Comparison of ENCODE assay signal across 25 cellular contexts in genomic region chr10:51186358-51186757, GRCh38.
"Had no signal": no experiment of that assay in that cellular context is flagged by ENCODE, and none has a peak within 500 bp of the region (broad histone marks: within the 10 kb centered on the region; RNA-seq: fewer than 3 reads in every experiment).

No MANE protein-coding gene starts in this region.

- H3K9ac ChIP-seq: neural progenitor cell had no signal

- H3K27ac ChIP-seq: dorsolateral prefrontal cortex, esophagus muscularis mucosa, heart right ventricle, lower lobe of right lung, neural progenitor cell, sigmoid colon, thyroid gland, upper lobe of right lung had no signal

- H3K4me2 ChIP-seq: neural progenitor cell, smooth muscle cell had no signal

- H3K4me1 ChIP-seq: lower lobe of right lung, neural progenitor cell, thyroid gland, upper lobe of right lung had no signal

- DNase-seq: activated B cell treated with CpG ODN at 0.5 μM for 24 hours; activated CD4-positive, alpha-beta memory T cell treated with anti-CD3 and anti-CD28 coated beads for 36 hours; activated CD4-positive, alpha-beta T cell treated with anti-CD3 and anti-CD28 coated beads for 4 hours; activated gamma-delta T cell; activated naive CD4-positive, alpha-beta T cell treated with anti-CD3 and anti-CD28 coated beads, Interleukin-2, amount 50 U/mL, for 16 hours; activated naive CD8-positive, alpha-beta T cell treated with anti-CD3 and anti-CD28 coated beads, Interleukin-2, amount 50 U/mL, for 24 hours; anterior cingulate cortex; dorsolateral prefrontal cortex; foreskin fibroblast; heart right ventricle; lower lobe of right lung; mesendoderm; mucosa of descending colon; naive thymus-derived CD4-positive, alpha-beta T cell; posterior cingulate gyrus; sigmoid colon; stimulated activated CD4-positive, alpha-beta T cell treated with anti-CD3 and anti-CD28 coated beads, Interleukin-4, amount 100 ng/mL, for 1 hour; stimulated activated naive CD4-positive, alpha-beta T cell treated with Interleukin-2 at 50 U/mL for 16 hours; T1000; thyroid gland; upper lobe of right lung had no signal

- H3K36me3 ChIP-seq: esophagus muscularis mucosa, heart right ventricle, lower lobe of right lung, neural progenitor cell, sigmoid colon, thyroid gland, upper lobe of right lung had no signal

- H2AFZ ChIP-seq: neural progenitor cell had no signal

- ATAC-seq: activated naive CD8-positive, alpha-beta T cell treated with anti-CD3 and anti-CD28 coated beads, Interleukin-2, amount 50 U/mL, for 24 hours; heart right ventricle; left lobe of liver; lower lobe of right lung; mucosa of descending colon; naive thymus-derived CD4-positive, alpha-beta T cell; upper lobe of right lung had no signal

- H3K27me3 ChIP-seq: dorsolateral prefrontal cortex, esophagus muscularis mucosa, heart right ventricle, neural progenitor cell, sigmoid colon, thyroid gland, upper lobe of right lung had no signal

- H3K4me3 ChIP-seq: dorsolateral prefrontal cortex, esophagus muscularis mucosa, heart right ventricle, lower lobe of right lung, mucosa of descending colon, neural progenitor cell, sigmoid colon, smooth muscle cell, thyroid gland, upper lobe of right lung had no signal

- H3K9me3 ChIP-seq: esophagus muscularis mucosa, heart right ventricle, lower lobe of right lung, mucosa of descending colon, sigmoid colon, thyroid gland, upper lobe of right lung had no signal
